In the genomic region with DNA sequence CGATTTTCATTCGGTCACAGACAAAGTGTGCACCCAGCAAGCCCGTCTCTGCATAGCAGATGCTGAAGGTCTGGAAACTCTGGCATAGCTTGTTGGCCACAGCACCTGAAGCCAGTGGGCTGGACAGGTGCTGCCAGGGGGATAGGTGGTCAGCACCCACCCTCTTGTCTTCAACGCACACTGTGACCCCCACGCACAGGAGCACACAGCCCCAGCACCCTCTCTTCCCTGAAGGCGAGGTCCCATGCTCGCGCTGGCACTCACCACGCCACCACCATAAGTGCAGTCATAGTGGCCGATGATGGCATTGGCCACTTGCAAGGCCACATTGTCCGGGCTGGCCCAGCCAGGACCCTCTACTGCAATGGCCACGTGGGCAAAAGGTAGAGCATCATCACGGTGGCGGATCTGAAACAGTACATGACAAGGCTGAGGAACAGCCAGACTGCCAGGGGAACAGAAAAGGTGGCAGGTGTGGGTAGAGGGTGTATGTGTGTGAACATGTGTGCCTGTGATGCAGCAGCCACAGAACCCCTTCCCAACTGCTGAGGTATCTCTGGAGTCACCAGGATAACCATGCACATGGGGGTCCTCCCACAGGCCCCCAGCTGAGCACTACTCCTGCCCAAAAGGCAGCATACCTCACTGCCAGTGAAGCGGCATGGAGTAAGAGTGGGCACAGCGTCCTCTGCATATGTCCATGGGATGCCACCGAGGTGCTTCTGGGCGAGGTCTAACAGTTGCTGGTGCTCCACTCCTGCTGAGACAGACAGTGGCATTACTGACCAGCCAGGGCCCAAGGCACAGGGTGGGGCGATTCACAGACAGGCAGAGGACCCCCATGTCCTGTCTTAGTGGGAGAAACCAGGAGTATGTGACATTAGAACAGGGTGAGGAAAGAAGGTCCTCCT, we compare ENCODE assay signal across 22 cellular contexts. TPM values are rescaled to one million over a fixed set of nuclear protein-coding genes. Genes with fewer than 3 reads are reported as not detected.
DNase-seq lines count a peak whose midpoint lies in the region; ATAC-seq, FAIRE-seq and TF ChIP-seq lines count a peak whose summit lies in the region.
"Had no signal": no experiment of that assay in that cellular context is flagged by ENCODE, and none has a peak within 500 bp of the region (broad histone marks: within the 10 kb centered on the region; RNA-seq: fewer than 3 reads in every experiment).

No MANE protein-coding gene starts in this region.

- no peak overlapping the region for H3K14ac ChIP-seq in mesenchymal stem cell (ENCODE audit: low read length in 2 of 2)

- no TSS peak for BruUV-seq in HepG2 (replicated peaks; lab: Mats Ljungman, UMichigan)

- DNase-seq in HepG2 (ENCODE audit: low spot score) (no peak), right lobe of liver (no peak), mesenchymal stem cell (no peak), vagina (ENCODE audit: extremely low spot score in 2 of 2) (no peak), Kasumi-1 (lab: John Stamatoyannopoulos, UW) (no peak), GM10266 (ENCODE audit: extremely low spot score) (no peak)
- DNase-seq: activated CD4-positive, alpha-beta T cell treated with anti-CD3 and anti-CD28 coated beads, Interleukin-2, amount 10 ng/mL, durations not matched to agents 7 days and 5 days; HCEC 1CT; KBM-7; MV-4-11; NCI-H2171 treated with DMSO at 0.1 percent for 48 hours; NCI-H526 treated with DMSO at 0.1 percent for 48 hours; upper lobe of right lung; WERI-Rb-1 had no signal

- peak overlapping the region; percentile 71 for H4K91ac ChIP-seq in mesenchymal stem cell (ENCODE audit: low read length)

- no peak overlapping the region for H3K4me3 ChIP-seq in HepG2 (replicated peaks in 1 of 3; ENCODE audit: insufficient read depth in 1 of 3, low read depth in 2 of 3, low read length in 3 of 3)
- H3K4me3 ChIP-seq in right lobe of liver: no peak overlapping the region
- H3K4me3 ChIP-seq in mesenchymal stem cell (ENCODE audit: insufficient read depth in 1 of 2, low read depth in 1 of 2, low read length in 2 of 2): no peak overlapping the region
- H3K4me3 ChIP-seq in vagina: no peak overlapping the region
- H3K4me3 ChIP-seq: BLaER1, gastroesophageal sphincter, lung, upper lobe of right lung had no signal

- H2BK5ac ChIP-seq in mesenchymal stem cell (ENCODE audit: low read depth, low read length, poor library complexity, severe bottlenecking): no peak overlapping the region

- no peak overlapping the region for H2BK120ac ChIP-seq in mesenchymal stem cell (ENCODE audit: low read depth, low read length)

- CTCF ChIA-PET in HepG2 (lab: Yijun Ruan, JAX; ENCODE audit: low intra/inter-chr PET ratio, low total read pairs): no interaction called here

- no peak overlapping the region for H2BK12ac ChIP-seq in mesenchymal stem cell (ENCODE audit: low read length in 2 of 2)

- TF ChIP-seq EP300 in HepG2 (IDR thresholded peaks at IDR 0.05; ENCODE audit: low read depth in 2 of 2, low read length in 2 of 2) (no peak), HepG2 (CRISPR knock-in tag; IDR thresholded peaks at IDR 0.05; ENCODE audit: borderline replicate concordance) (no peak)

- ATAC-seq in HepG2 (no peak), right lobe of liver (no peak)
- ATAC-seq: gastroesophageal sphincter, SK-N-SH treated with all-trans-retinoic acid at 6 μM for 48 hours, upper lobe of right lung had no signal

- H4K20me1 ChIP-seq in HepG2 (ENCODE audit: insufficient read depth, low read length): peaks cover 14% of the 10 kb centered on the region; the same call in 1 of the 2 replicates

- peaks cover 28% of the 10 kb centered on the region for H3K79me1 ChIP-seq in mesenchymal stem cell (replicated peaks; ENCODE audit: low read length, poor library complexity, severe bottlenecking)

- H4K8ac ChIP-seq in mesenchymal stem cell (ENCODE audit: low read length): no peak overlapping the region

- peak overlapping the region; percentile 45 for H2BK15ac ChIP-seq in mesenchymal stem cell (ENCODE audit: low read depth, poor library complexity, severe bottlenecking)

- H3K36me3 ChIP-seq in HepG2 (replicated peaks in 1 of 2; ENCODE audit: control insufficient read depth in 1 of 2, insufficient read depth in 2 of 2, low read length in 2 of 2) (peaks cover 52 to 81% of the 10 kb centered on the region in 2 experiments), right lobe of liver (peaks cover 0 to 77% (median 45%) of the 10 kb centered on the region in 4 donors), mesenchymal stem cell (ENCODE audit: control insufficient read depth in 1 of 2, insufficient read depth in 2 of 2, low read depth in 1 of 2, low read length in 2 of 2) (peaks cover 75 to 85% of the 10 kb centered on the region in 2 experiments), vagina (peaks cover 0 to 71% of the 10 kb centered on the region in 2 donors)

- FAIRE-seq in HepG2 (lab: Jason Lieb, UNC): no peak

- POLR2A ChIA-PET in HepG2 (lab: Yijun Ruan, JAX): interaction anchor here (1.5 kb wide), 1 partner anchor 8 kb away, joined by 5 read pairs; a partner anchor contains a TSS

- intact Hi-C loops in HepG2 (cut with micrococcal nuclease; ENCODE audit: unreplicated experiment): no loop called here
- intact Hi-C loops in right lobe of liver (cut with DNase I): no loop called here
- intact Hi-C loops in vagina (cut with DNase I): loop anchor here (2.0 kb wide), 1 partner anchor 36 kb away; no protein-coding TSS in a partner anchor

- in situ Hi-C loops in HepG2 (cut with HindIII; ENCODE audit: extremely low pct_ligation_motif_present, low pct_unique_long_range_greater_than_20kb): no loop called here

- peaks cover 30% of the 10 kb centered on the region for H3K4me1 ChIP-seq in HepG2 (ENCODE audit: insufficient read depth, low read length)
- H3K4me1 ChIP-seq in right lobe of liver: no peaks in the 10 kb centered on the region
- peaks cover 56% of the 10 kb centered on the region for H3K4me1 ChIP-seq in mesenchymal stem cell (ENCODE audit: control insufficient read depth, insufficient read depth, low read depth, low read length)
- H3K4me1 ChIP-seq in vagina: peaks cover 56% of the 10 kb centered on the region
- H3K4me1 ChIP-seq: upper lobe of right lung had no signal

- WGBS in HepG2 (ENCODE audit: low lambda C conversion rate): 96% methylated on average over 11 of the region's 19 CpGs
- WGBS in right lobe of liver (ENCODE audit: insufficient coverage, low coverage, low lambda C conversion rate, missing lambda C conversion rate): 93% methylated on average over 5 of the region's 19 CpGs
- 98% methylated on average over 19 of the region's 19 CpGs for WGBS in mesenchymal stem cell

- no peaks in the 10 kb centered on the region for H3K79me2 ChIP-seq in HepG2 (ENCODE audit: insufficient read depth, low read length)

- H3K9ac ChIP-seq in HepG2 (ENCODE audit: insufficient read depth, low read depth, low read length): no peak overlapping the region
- no peak overlapping the region for H3K9ac ChIP-seq in mesenchymal stem cell (ENCODE audit: low read length)
- H3K9ac ChIP-seq: BLaER1 had no signal

- H3K18ac ChIP-seq in mesenchymal stem cell (ENCODE audit: low read depth in 1 of 2, low read length in 2 of 2): no peak overlapping the region

- H2AK5ac ChIP-seq in mesenchymal stem cell (ENCODE audit: low read length, severe bottlenecking): peak overlapping the region; percentile 5

- H3K4me2 ChIP-seq in HepG2 (ENCODE audit: low read depth, low read length) (no peak overlapping the region), mesenchymal stem cell (ENCODE audit: low read length, poor library complexity, severe bottlenecking) (no peak overlapping the region)
- H3K4me2 ChIP-seq: BLaER1 had no signal

- no peak for TF ChIP-seq POLR2A in HepG2 (IDR thresholded peaks at IDR 0.05; ENCODE audit: insufficient read depth in 1 of 2, low read depth in 2 of 2, low read length in 2 of 2)
- TF ChIP-seq POLR2A in right lobe of liver (IDR thresholded peaks at IDR 0.05): no peak
- TF ChIP-seq POLR2A in vagina (IDR thresholded peaks at IDR 0.05): no peak

- H3K23ac ChIP-seq in mesenchymal stem cell (ENCODE audit: low read length in 2 of 2): no peak overlapping the region

- no peak overlapping the region for H3K4ac ChIP-seq in mesenchymal stem cell (ENCODE audit: low read depth in 1 of 2, low read length in 2 of 2)

- TF ChIP-seq RAD21 in HepG2 (CRISPR knock-in tag; IDR thresholded peaks at IDR 0.05): no peak

- no peak overlapping the region for H3K27ac ChIP-seq in HepG2 (ENCODE audit: extremely low read length, insufficient read depth, low read length)
- no peak overlapping the region for H3K27ac ChIP-seq in right lobe of liver
- H3K27ac ChIP-seq in mesenchymal stem cell (ENCODE audit: low read length, poor library complexity, severe bottlenecking): no peak overlapping the region
- peak overlapping the region; percentile 94 for H3K27ac ChIP-seq in vagina
- H3K27ac ChIP-seq: BLaER1, upper lobe of right lung, WERI-Rb-1 had no signal

- H3K9me3 ChIP-seq in HepG2 (ENCODE audit: low read length) (no peaks in the 10 kb centered on the region), right lobe of liver (no peaks in the 10 kb centered on the region), mesenchymal stem cell (ENCODE audit: control insufficient read depth, low read length) (no peaks in the 10 kb centered on the region), vagina (no peaks in the 10 kb centered on the region)
- H3K9me3 ChIP-seq: BLaER1, gastroesophageal sphincter, upper lobe of right lung had no signal

- H3K27me3 ChIP-seq in HepG2 (ENCODE audit: control insufficient read depth in 1 of 2, insufficient read depth in 2 of 2, low read length in 2 of 2): no peaks in the 10 kb centered on the region
- no peaks in the 10 kb centered on the region for H3K27me3 ChIP-seq in right lobe of liver
- no peaks in the 10 kb centered on the region for H3K27me3 ChIP-seq in mesenchymal stem cell (ENCODE audit: control insufficient read depth in 1 of 2, insufficient read depth in 1 of 2, low read length in 2 of 2)
- no peaks in the 10 kb centered on the region for H3K27me3 ChIP-seq in vagina
- H3K27me3 ChIP-seq: gastroesophageal sphincter, upper lobe of right lung had no signal

- TF ChIP-seq CTCF in HepG2 (CRISPR knock-in tag; IDR thresholded peaks at IDR 0.05): no peak
- TF ChIP-seq CTCF in right lobe of liver (IDR thresholded peaks at IDR 0.05): no peak
- TF ChIP-seq CTCF in vagina (IDR thresholded peaks at IDR 0.05): no peak
- no peak for TF ChIP-seq CTCF in GM10266 (IDR thresholded peaks at IDR 0.05; ENCODE audit: control insufficient read depth, insufficient read depth, low read depth, missing control alignments)

- H2AFZ ChIP-seq in HepG2 (ENCODE audit: low read length) (no peak overlapping the region), mesenchymal stem cell (ENCODE audit: low read depth, low read length) (no peak overlapping the region)

RNA-seq across cellular contexts. Expression of a gene that starts 5.8 kb away (rescaled TPM):
- total RNA-seq in HepG2 (2016; rRNA removed; fragmentation: Illumina TruSeq; extraction: Trizol) (0.55 and 2.7 TPM in 2 replicates), right lobe of liver (1 to 10 TPM in 4 of 6 experiments, under 1 TPM in 2; 0.31 to 1.7 (median 1.1) TPM), vagina (148 TPM)
- 0.09 and 0.30 TPM in 2 replicates for total RNA-seq in HepG2 (2016; cell fraction: cytosol; rRNA removed; fragmentation: Illumina TruSeq; extraction: Trizol; ENCODE audit: low read depth)
- total RNA-seq in HepG2 (2016; cell fraction: insoluble cytoplasmic fraction; rRNA removed; fragmentation: Illumina TruSeq; extraction: Trizol): 0.46 and 3.8 TPM in 2 replicates
- 0.40 and 0.41 TPM in 2 replicates for total RNA-seq in HepG2 (2016; cell fraction: membrane; rRNA removed; fragmentation: Illumina TruSeq; extraction: Trizol)
- 3.5 and 6.0 TPM in 2 replicates for total RNA-seq in HepG2 (2016; cell fraction: nucleus; rRNA removed; fragmentation: Illumina TruSeq; extraction: Trizol)
- polyA plus RNA-seq in HepG2 (2011; rRNA removed): 11.7 and 18.1 TPM in 2 replicates
- polyA plus RNA-seq in HepG2 (2011; cell fraction: cytosol; rRNA removed): 1.7 and 1.9 TPM in 2 replicates
- polyA plus RNA-seq in HepG2 (2011; cell fraction: nucleus; rRNA removed): 238 and 263 TPM in 2 replicates
- polyA plus RNA-seq in HepG2 (2012): 19.3 and 24.8 TPM in 2 replicates
- 0.10 TPM in 1 of 2 replicates, not detected in the other for polyA plus RNA-seq in HepG2 (2016; cell fraction: cytosol; fragmentation: Illumina TruSeq; extraction: Trizol; ENCODE audit: low read depth)
- polyA plus RNA-seq in HepG2 (2016; cell fraction: insoluble cytoplasmic fraction; fragmentation: Illumina TruSeq; extraction: Trizol; ENCODE audit: low read depth): 0.54 and 0.62 TPM in 2 replicates
- 0.23 and 0.29 TPM in 2 replicates for polyA plus RNA-seq in HepG2 (2016; cell fraction: membrane; fragmentation: Illumina TruSeq; extraction: Trizol; ENCODE audit: low read depth)
- 20.6 and 20.8 TPM in 2 replicates for polyA plus RNA-seq in HepG2 (2016; cell fraction: nucleus; fragmentation: Illumina TruSeq; extraction: Trizol; ENCODE audit: insufficient read depth, low read depth)
- polyA minus RNA-seq in HepG2 (2011; rRNA and poly(A)+ RNA removed; ENCODE audit: low replicate concordance): 7.3 and 44.5 TPM in 2 replicates
- polyA minus RNA-seq in HepG2 (2011; cell fraction: cytosol; rRNA and poly(A)+ RNA removed): 1.4 and 2.4 TPM in 2 replicates
- 12.9 and 14.3 TPM in 2 replicates for polyA minus RNA-seq in HepG2 (2011; cell fraction: nucleus; rRNA and poly(A)+ RNA removed)
- 95.7 TPM for polyA plus RNA-seq in mesenchymal stem cell (2013, experiment 1 of 2)
- 83.7 TPM for polyA plus RNA-seq in mesenchymal stem cell (2013, experiment 2 of 2)

RNA-seq across cellular contexts. Expression of a gene that starts 8.5 kb away (rescaled TPM):
- total RNA-seq in HepG2 (2016; rRNA removed; fragmentation: Illumina TruSeq; extraction: Trizol) (273 and 316 TPM in 2 replicates), right lobe of liver (100 to 1,000 TPM; 176 to 329 (median 213) TPM), vagina (190 TPM)
- 111 and 125 TPM in 2 replicates for total RNA-seq in HepG2 (2016; cell fraction: cytosol; rRNA removed; fragmentation: Illumina TruSeq; extraction: Trizol; ENCODE audit: low read depth)
- total RNA-seq in HepG2 (2016; cell fraction: insoluble cytoplasmic fraction; rRNA removed; fragmentation: Illumina TruSeq; extraction: Trizol): 277 and 308 TPM in 2 replicates
- 130 and 146 TPM in 2 replicates for total RNA-seq in HepG2 (2016; cell fraction: membrane; rRNA removed; fragmentation: Illumina TruSeq; extraction: Trizol)
- 180 and 194 TPM in 2 replicates for total RNA-seq in HepG2 (2016; cell fraction: nucleus; rRNA removed; fragmentation: Illumina TruSeq; extraction: Trizol)
- 680 and 772 TPM in 2 replicates for polyA plus RNA-seq in HepG2 (2011; rRNA removed)
- polyA plus RNA-seq in HepG2 (2011; cell fraction: cytosol; rRNA removed): 928 and 1,184 TPM in 2 replicates
- polyA plus RNA-seq in HepG2 (2011; cell fraction: nucleus; rRNA removed): 761 and 810 TPM in 2 replicates
- 354 and 462 TPM in 2 replicates for polyA plus RNA-seq in HepG2 (2012)
- 101 and 102 TPM in 2 replicates for polyA plus RNA-seq in HepG2 (2016; cell fraction: cytosol; fragmentation: Illumina TruSeq; extraction: Trizol; ENCODE audit: low read depth)
- 253 and 261 TPM in 2 replicates for polyA plus RNA-seq in HepG2 (2016; cell fraction: insoluble cytoplasmic fraction; fragmentation: Illumina TruSeq; extraction: Trizol; ENCODE audit: low read depth)
- 99.7 and 108 TPM in 2 replicates for polyA plus RNA-seq in HepG2 (2016; cell fraction: membrane; fragmentation: Illumina TruSeq; extraction: Trizol; ENCODE audit: low read depth)
- 230 and 250 TPM in 2 replicates for polyA plus RNA-seq in HepG2 (2016; cell fraction: nucleus; fragmentation: Illumina TruSeq; extraction: Trizol; ENCODE audit: insufficient read depth, low read depth)
- 1,601 and 2,541 TPM in 2 replicates for polyA minus RNA-seq in HepG2 (2011; rRNA and poly(A)+ RNA removed; ENCODE audit: low replicate concordance)
- polyA minus RNA-seq in HepG2 (2011; cell fraction: cytosol; rRNA and poly(A)+ RNA removed): 429 and 449 TPM in 2 replicates
- 214 and 290 TPM in 2 replicates for polyA minus RNA-seq in HepG2 (2011; cell fraction: nucleus; rRNA and poly(A)+ RNA removed)
- polyA plus RNA-seq in mesenchymal stem cell (2013, experiment 1 of 2): 145 TPM
- 150 TPM for polyA plus RNA-seq in mesenchymal stem cell (2013, experiment 2 of 2)

RNA-seq across cellular contexts. Expression of a gene that starts 20.6 kb away (rescaled TPM):
- total RNA-seq in HepG2 (2016; rRNA removed; fragmentation: Illumina TruSeq; extraction: Trizol) (0.31 TPM in 1 of 2 replicates, not detected in the other), right lobe of liver (not detected), vagina (not detected)
- total RNA-seq in HepG2 (2016; cell fraction: cytosol; rRNA removed; fragmentation: Illumina TruSeq; extraction: Trizol; ENCODE audit: low read depth): not detected in 2 replicates
- total RNA-seq in HepG2 (2016; cell fraction: insoluble cytoplasmic fraction; rRNA removed; fragmentation: Illumina TruSeq; extraction: Trizol): 0.32 TPM in 1 of 2 replicates, not detected in the other
- not detected in 2 replicates for total RNA-seq in HepG2 (2016; cell fraction: membrane; rRNA removed; fragmentation: Illumina TruSeq; extraction: Trizol)
- total RNA-seq in HepG2 (2016; cell fraction: nucleus; rRNA removed; fragmentation: Illumina TruSeq; extraction: Trizol): not detected in 2 replicates
- 0.30 and 0.59 TPM in 2 replicates for polyA plus RNA-seq in HepG2 (2011; rRNA removed)
- polyA plus RNA-seq in HepG2 (2011; cell fraction: cytosol; rRNA removed): not detected in 2 replicates
- polyA plus RNA-seq in HepG2 (2011; cell fraction: nucleus; rRNA removed): 2.5 and 4.9 TPM in 2 replicates
- 0.25 and 0.27 TPM in 2 replicates for polyA plus RNA-seq in HepG2 (2012)
- not detected in 2 replicates for polyA plus RNA-seq in HepG2 (2016; cell fraction: cytosol; fragmentation: Illumina TruSeq; extraction: Trizol; ENCODE audit: low read depth)
- polyA plus RNA-seq in HepG2 (2016; cell fraction: insoluble cytoplasmic fraction; fragmentation: Illumina TruSeq; extraction: Trizol; ENCODE audit: low read depth): not detected in 2 replicates
- polyA plus RNA-seq in HepG2 (2016; cell fraction: membrane; fragmentation: Illumina TruSeq; extraction: Trizol; ENCODE audit: low read depth): not detected in 2 replicates
- not detected in 2 replicates for polyA plus RNA-seq in HepG2 (2016; cell fraction: nucleus; fragmentation: Illumina TruSeq; extraction: Trizol; ENCODE audit: insufficient read depth, low read depth)
- 0.68 TPM in 1 of 2 replicates, not detected in the other for polyA minus RNA-seq in HepG2 (2011; rRNA and poly(A)+ RNA removed; ENCODE audit: low replicate concordance)
- not detected in 2 replicates for polyA minus RNA-seq in HepG2 (2011; cell fraction: cytosol; rRNA and poly(A)+ RNA removed)
- 1.1 and 2.4 TPM in 2 replicates for polyA minus RNA-seq in HepG2 (2011; cell fraction: nucleus; rRNA and poly(A)+ RNA removed)
- 0.23 TPM for polyA plus RNA-seq in mesenchymal stem cell (2013, experiment 1 of 2)
- polyA plus RNA-seq in mesenchymal stem cell (2013, experiment 2 of 2): 0.29 TPM
- total RNA-seq: gastroesophageal sphincter, lung, omental fat pad, RPMI7951, upper lobe of right lung had no signal
- polyA plus RNA-seq: esophagus, keratinocyte had no signal

RNA-seq across cellular contexts. Expression of a gene that starts 34.3 kb away (rescaled TPM):
- total RNA-seq in HepG2 (2016; rRNA removed; fragmentation: Illumina TruSeq; extraction: Trizol) (10.3 and 40.7 TPM in 2 replicates), right lobe of liver (1 to 10 TPM; 6.6 to 9.9 (median 8.6) TPM), vagina (35.1 TPM)
- total RNA-seq in HepG2 (2016; cell fraction: cytosol; rRNA removed; fragmentation: Illumina TruSeq; extraction: Trizol; ENCODE audit: low read depth): 8.0 and 8.2 TPM in 2 replicates
- 9.6 and 38.5 TPM in 2 replicates for total RNA-seq in HepG2 (2016; cell fraction: insoluble cytoplasmic fraction; rRNA removed; fragmentation: Illumina TruSeq; extraction: Trizol)
- 8.3 and 9.4 TPM in 2 replicates for total RNA-seq in HepG2 (2016; cell fraction: membrane; rRNA removed; fragmentation: Illumina TruSeq; extraction: Trizol)
- total RNA-seq in HepG2 (2016; cell fraction: nucleus; rRNA removed; fragmentation: Illumina TruSeq; extraction: Trizol): 50.7 and 62.0 TPM in 2 replicates
- 184 and 298 TPM in 2 replicates for polyA plus RNA-seq in HepG2 (2011; rRNA removed)
- polyA plus RNA-seq in HepG2 (2011; cell fraction: cytosol; rRNA removed): 90.8 and 93.6 TPM in 2 replicates
- 3,075 and 3,281 TPM in 2 replicates for polyA plus RNA-seq in HepG2 (2011; cell fraction: nucleus; rRNA removed)
- 163 and 233 TPM in 2 replicates for polyA plus RNA-seq in HepG2 (2012)
- 3.5 and 4.6 TPM in 2 replicates for polyA plus RNA-seq in HepG2 (2016; cell fraction: cytosol; fragmentation: Illumina TruSeq; extraction: Trizol; ENCODE audit: low read depth)
- polyA plus RNA-seq in HepG2 (2016; cell fraction: insoluble cytoplasmic fraction; fragmentation: Illumina TruSeq; extraction: Trizol; ENCODE audit: low read depth): 6.7 and 9.8 TPM in 2 replicates
- polyA plus RNA-seq in HepG2 (2016; cell fraction: membrane; fragmentation: Illumina TruSeq; extraction: Trizol; ENCODE audit: low read depth): 4.9 and 6.2 TPM in 2 replicates
- 133 and 147 TPM in 2 replicates for polyA plus RNA-seq in HepG2 (2016; cell fraction: nucleus; fragmentation: Illumina TruSeq; extraction: Trizol; ENCODE audit: insufficient read depth, low read depth)
- 56.2 and 422 TPM in 2 replicates for polyA minus RNA-seq in HepG2 (2011; rRNA and poly(A)+ RNA removed; ENCODE audit: low replicate concordance)
- 79.8 and 100 TPM in 2 replicates for polyA minus RNA-seq in HepG2 (2011; cell fraction: cytosol; rRNA and poly(A)+ RNA removed)
- 459 and 526 TPM in 2 replicates for polyA minus RNA-seq in HepG2 (2011; cell fraction: nucleus; rRNA and poly(A)+ RNA removed)
- 42.5 TPM for polyA plus RNA-seq in mesenchymal stem cell (2013, experiment 1 of 2)
- 39.9 TPM for polyA plus RNA-seq in mesenchymal stem cell (2013, experiment 2 of 2)

RNA-seq across cellular contexts. Expression of a gene that starts 37.4 kb away (rescaled TPM):
- total RNA-seq in HepG2 (2016; rRNA removed; fragmentation: Illumina TruSeq; extraction: Trizol) (0.07 and 0.13 TPM in 2 replicates), right lobe of liver (not detected), vagina (5.2 TPM)
- total RNA-seq in HepG2 (2016; cell fraction: cytosol; rRNA removed; fragmentation: Illumina TruSeq; extraction: Trizol; ENCODE audit: low read depth): not detected in 2 replicates
- total RNA-seq in HepG2 (2016; cell fraction: insoluble cytoplasmic fraction; rRNA removed; fragmentation: Illumina TruSeq; extraction: Trizol): 0.11 TPM in 1 of 2 replicates, not detected in the other
- 0.10 TPM in 1 of 2 replicates, not detected in the other for total RNA-seq in HepG2 (2016; cell fraction: membrane; rRNA removed; fragmentation: Illumina TruSeq; extraction: Trizol)
- 0.31 and 0.43 TPM in 2 replicates for total RNA-seq in HepG2 (2016; cell fraction: nucleus; rRNA removed; fragmentation: Illumina TruSeq; extraction: Trizol)
- polyA plus RNA-seq in HepG2 (2011; rRNA removed): 1.5 and 2.3 TPM in 2 replicates
- polyA plus RNA-seq in HepG2 (2011; cell fraction: cytosol; rRNA removed): 0.71 and 0.87 TPM in 2 replicates
- 21.5 and 24.3 TPM in 2 replicates for polyA plus RNA-seq in HepG2 (2011; cell fraction: nucleus; rRNA removed)
- polyA plus RNA-seq in HepG2 (2012): 0.99 and 2.0 TPM in 2 replicates
- 0.09 TPM in 1 of 2 replicates, not detected in the other for polyA plus RNA-seq in HepG2 (2016; cell fraction: cytosol; fragmentation: Illumina TruSeq; extraction: Trizol; ENCODE audit: low read depth)
- polyA plus RNA-seq in HepG2 (2016; cell fraction: insoluble cytoplasmic fraction; fragmentation: Illumina TruSeq; extraction: Trizol; ENCODE audit: low read depth): not detected in 2 replicates
- not detected in 2 replicates for polyA plus RNA-seq in HepG2 (2016; cell fraction: membrane; fragmentation: Illumina TruSeq; extraction: Trizol; ENCODE audit: low read depth)
- polyA plus RNA-seq in HepG2 (2016; cell fraction: nucleus; fragmentation: Illumina TruSeq; extraction: Trizol; ENCODE audit: insufficient read depth, low read depth): 0.70 and 1.8 TPM in 2 replicates
- polyA minus RNA-seq in HepG2 (2011; rRNA and poly(A)+ RNA removed; ENCODE audit: low replicate concordance): 1.2 and 2.9 TPM in 2 replicates
- not detected in 2 replicates for polyA minus RNA-seq in HepG2 (2011; cell fraction: cytosol; rRNA and poly(A)+ RNA removed)
- 2.1 and 2.2 TPM in 2 replicates for polyA minus RNA-seq in HepG2 (2011; cell fraction: nucleus; rRNA and poly(A)+ RNA removed)
- 7.6 TPM for polyA plus RNA-seq in mesenchymal stem cell (2013, experiment 1 of 2)
- 7.3 TPM for polyA plus RNA-seq in mesenchymal stem cell (2013, experiment 2 of 2)
- total RNA-seq: activated CD4-positive, alpha-beta T cell treated with anti-CD3 and anti-CD28 coated beads, Interleukin-2, amount 10 ng/mL, durations not matched to agents 7 days and 5 days; upper lobe of right lung had no signal

Comparison
In these comparisons a context has a peak if more than half of its experiments do, and no peak if none do; other contexts are left out.
1. RNA of a gene that starts 5.8 kb away (total RNA-seq): 148 TPM in vagina (single experiment); 0.09 to 6.0 TPM in HepG2 and 0.31 to 1.7 TPM in right lobe of liver; every median in the first group is over 10 times any median in the second.